28 cellular contexts compared by ENCODE assay signal in the genomic region with DNA sequence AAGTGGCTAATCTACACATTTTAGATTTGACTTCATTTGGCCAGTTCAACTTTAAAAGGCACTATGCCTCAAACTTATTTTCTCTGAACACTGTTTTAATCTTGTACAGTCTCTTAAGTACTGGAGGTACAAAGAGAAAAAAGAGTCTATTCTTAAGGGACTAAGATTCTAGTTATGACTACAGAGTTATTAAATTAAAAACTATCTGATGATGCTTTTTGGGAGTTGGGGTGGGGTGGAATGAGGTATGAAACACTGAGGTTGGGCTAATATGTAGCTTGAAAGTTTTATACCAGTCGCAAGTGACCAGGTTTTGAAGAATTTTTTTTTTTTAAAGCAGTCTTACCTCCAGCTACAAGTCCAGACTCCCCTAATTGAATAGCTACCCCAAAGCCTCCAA. TPM values are rescaled to one million over a fixed set of nuclear protein-coding genes. Genes with fewer than 3 reads are reported as not detected.
"Had no signal": no experiment of that assay in that cellular context is flagged by ENCODE, and none has a peak within 500 bp of the region (broad histone marks: within the 10 kb centered on the region; RNA-seq: fewer than 3 reads in every experiment).

No MANE protein-coding gene starts in this region.

- H3K27ac ChIP-seq: coronary artery, heart right ventricle, neutrophil, psoas muscle, right lobe of liver, stomach, thoracic aorta had no signal

- ATAC-seq: esophagus mucosa; heart right ventricle; left lobe of liver; naive thymus-derived CD4-positive, alpha-beta T cell; psoas muscle; right lobe of liver had no signal

- DNase-seq: effector CD4-positive, alpha-beta T cell; heart right ventricle; hypothalamus; islet precursor cell; mammary epithelial cell; naive thymus-derived CD4-positive, alpha-beta T cell; psoas muscle; retina; right lobe of liver; stimulated activated CD4-positive, alpha-beta T cell treated with anti-CD3 and anti-CD28 coated beads, Interleukin-15, amount 100 ng/mL, for 24 hours; stimulated activated CD4-positive, alpha-beta T cell treated with anti-CD3 and anti-CD28 coated beads, Interleukin-1b, Interleukin-23, amount 100 ng/mL, for 48 hours; stimulated activated CD4-positive, alpha-beta T cell treated with anti-CD3 and anti-CD28 coated beads, Interleukin-4, amount 100 ng/mL, for 24 hours; stimulated activated naive CD4-positive, alpha-beta T cell; stomach; substantia nigra; trophoblast cell had no signal

- H3K36me3 ChIP-seq: neutrophil, right lobe of liver, thoracic aorta had no signal

- H3K9me3 ChIP-seq: heart right ventricle, neutrophil, psoas muscle, right lobe of liver, stomach, thoracic aorta had no signal

- H3K27me3 ChIP-seq: neutrophil, right lobe of liver had no signal

- H3K4me1 ChIP-seq: psoas muscle, right lobe of liver had no signal

- FAIRE-seq: endometrium, frontal cortex had no signal

- H3K4me3 ChIP-seq: coronary artery, heart right ventricle, psoas muscle, right lobe of liver, stomach, thoracic aorta had no signal

RNA-seq across cellular contexts. Expression of a gene that starts 17.7 kb away (rescaled TPM):
- total RNA-seq: dermis microvascular lymphatic vessel endothelial cell, fibroblast of lung, glomerular endothelial cell, mammary epithelial cell had no signal
- polyA plus RNA-seq: fibroblast of lung, mammary epithelial cell, neural cell had no signal

RNA-seq across cellular contexts. Expression of a gene that starts 52.9 kb away (rescaled TPM):
- total RNA-seq: dermis microvascular lymphatic vessel endothelial cell, fibroblast of lung, frontal cortex, glomerular endothelial cell, mammary epithelial cell, osteoblast had no signal
- polyA plus RNA-seq: fibroblast of lung, mammary epithelial cell, neural cell had no signal
